Comparison of ENCODE assay signal across 8 cellular contexts in the genomic region with DNA sequence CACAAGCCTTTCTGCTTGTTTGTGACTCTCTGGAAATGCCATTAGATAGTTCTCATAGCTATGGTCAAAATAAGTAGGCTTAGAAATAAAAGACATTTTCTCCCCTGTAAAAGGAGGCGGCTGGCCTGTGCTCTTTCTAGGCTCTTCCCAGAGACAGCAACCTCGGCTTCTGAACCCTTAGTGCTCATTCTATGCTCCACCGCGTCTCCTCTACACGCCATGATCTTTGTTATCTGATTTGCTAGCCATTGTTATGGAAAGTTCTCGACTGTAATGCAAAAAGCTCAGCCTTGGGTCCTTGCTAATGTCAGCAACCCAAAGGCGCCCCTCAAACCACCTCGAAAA.
A peak's percentile ranks its signal among the peaks of the same experiment; 100 is the strongest.
DNase-seq lines count a peak whose midpoint lies in the region; ATAC-seq lines count a peak whose summit lies in the region.

No MANE protein-coding gene starts in this region.

- H3K9me3 Mint-ChIP-seq in activated CD4-positive, alpha-beta T cell treated with anti-CD3 and anti-CD28 coated beads for 36 hours (ENCODE audit: low read depth) = no peaks in the 10 kb centered on the region
- no peaks in the 10 kb centered on the region for H3K9me3 Mint-ChIP-seq in effector memory CD8-positive, alpha-beta T cell

- no peaks in the 10 kb centered on the region for H3K36me3 ChIP-seq in SJCRH30

- peak overlapping the region; percentile 80 for H3K4me3 Mint-ChIP-seq in activated CD4-positive, alpha-beta T cell treated with anti-CD3 and anti-CD28 coated beads for 36 hours
- peak overlapping the region; percentile 90 to 92 for H3K4me3 Mint-ChIP-seq in effector memory CD8-positive, alpha-beta T cell

- peak overlapping the region; percentile 90 for H3K27ac Mint-ChIP-seq in activated CD4-positive, alpha-beta T cell treated with anti-CD3 and anti-CD28 coated beads for 36 hours
- peak overlapping the region; percentile 85 to 88 for H3K27ac Mint-ChIP-seq in effector memory CD8-positive, alpha-beta T cell

- H3K4me3 ChIP-seq in SJCRH30 (peak overlapping the region; percentile 56), mononuclear cell (ENCODE audit: low read length) (peak overlapping the region; percentile 64)

- intact Hi-C loops in activated CD4-positive, alpha-beta T cell treated with anti-CD3 and anti-CD28 coated beads for 36 hours (cut with DNase I, micrococcal nuclease) = loop anchor here (1.0 to 10.0 kb wide), 5 partner anchors 64 to 237 kb away; a partner anchor contains a TSS

- H3K4me1 ChIP-seq in SJCRH30 = no peaks in the 10 kb centered on the region
- peaks cover 20% of the 10 kb centered on the region for H3K4me1 ChIP-seq in mononuclear cell (ENCODE audit: insufficient read depth, low read length)

- CTCF ChIA-PET in activated CD4-positive, alpha-beta T cell treated with anti-CD3 and anti-CD28 coated beads for 36 hours (lab: Charles Lee) = interaction anchor here (1.0 to 1.9 kb wide), 4 partner anchors 168 to 360 kb away, joined by 3 to 7 read pairs (median 4); no protein-coding TSS in a partner anchor

- POLR2A ChIA-PET in activated CD4-positive, alpha-beta T cell treated with anti-CD3 and anti-CD28 coated beads for 36 hours (lab: Charles Lee) = no interaction called here

- no peak for DNase-seq in activated CD4-positive, alpha-beta T cell treated with anti-CD3 and anti-CD28 coated beads for 36 hours
- no peak for DNase-seq in activated CD4-positive, alpha-beta T cell treated with anti-CD3 and anti-CD28 coated beads for 1 hour
- DNase-seq in SJCRH30 = peak; percentile 9 to 31
- no peak for DNase-seq in effector memory CD8-positive, alpha-beta T cell
- no peak for DNase-seq in NOMO-1 treated with DMSO at 0.1 percent for 48 hours (lab: John Stamatoyannopoulos, UW; ENCODE audit: unreplicated experiment)
- DNase-seq in ureter (ENCODE audit: low spot score) = no peak

- H3K27me3 Mint-ChIP-seq in activated CD4-positive, alpha-beta T cell treated with anti-CD3 and anti-CD28 coated beads for 36 hours = peaks cover 2% of the 10 kb centered on the region
- no peaks in the 10 kb centered on the region for H3K27me3 Mint-ChIP-seq in effector memory CD8-positive, alpha-beta T cell

- ATAC-seq in activated CD4-positive, alpha-beta T cell treated with anti-CD3 and anti-CD28 coated beads for 36 hours = peak; percentile 53
- ATAC-seq in HG02870 (IDR thresholded peaks at IDR 0.05; ENCODE audit: unreplicated experiment) = peak; percentile 18
- ATAC-seq in effector memory CD8-positive, alpha-beta T cell (replicated peaks) = peak; percentile 31

- H3K9me3 ChIP-seq in SJCRH30 (replicated peaks) (no peaks in the 10 kb centered on the region), mononuclear cell (ENCODE audit: low read depth, low read length) (no peaks in the 10 kb centered on the region)

- no peaks in the 10 kb centered on the region for H3K27me3 ChIP-seq in SJCRH30
- H3K27me3 ChIP-seq in mononuclear cell (ENCODE audit: insufficient read depth, low read length) = no peaks in the 10 kb centered on the region

- H3K27ac ChIP-seq in SJCRH30 = no peak overlapping the region; the same call in 1 of the 2 replicates

- H3K4me1 Mint-ChIP-seq in activated CD4-positive, alpha-beta T cell treated with anti-CD3 and anti-CD28 coated beads for 36 hours = peaks cover 21% of the 10 kb centered on the region
- H3K4me1 Mint-ChIP-seq in effector memory CD8-positive, alpha-beta T cell (ENCODE audit: low read depth in 2 of 2) = peaks cover 15 to 29% of the 10 kb centered on the region in 2 donors

- H3K36me3 Mint-ChIP-seq in activated CD4-positive, alpha-beta T cell treated with anti-CD3 and anti-CD28 coated beads for 36 hours (ENCODE audit: low read depth) = no peaks in the 10 kb centered on the region
- no peaks in the 10 kb centered on the region for H3K36me3 Mint-ChIP-seq in effector memory CD8-positive, alpha-beta T cell (ENCODE audit: insufficient read depth)

Comparison
In these comparisons a context has a peak if more than half of its experiments do, and no peak if none do; other contexts are left out.
1. DNase-seq: peak in SJCRH30 (2 of 2); none in activated CD4-positive, alpha-beta T cell treated with anti-CD3 and anti-CD28 coated beads for 36 hours (single experiment), activated CD4-positive, alpha-beta T cell treated with anti-CD3 and anti-CD28 coated beads for 1 hour (single experiment), effector memory CD8-positive, alpha-beta T cell (0 of 3), NOMO-1 treated with DMSO at 0.1 percent for 48 hours (single experiment) and ureter (single experiment).
2. Peak in every context shown above with its lines, with median percentiles within 50 percentile points of each other: ATAC-seq.